In genomic region chr7:148563583-148564274, GRCh38 we compare ENCODE assay signal across 9 cellular contexts. TPM values are rescaled to one million over a fixed set of nuclear protein-coding genes. Genes with fewer than 3 reads are reported as not detected.
DNase-seq lines count a peak whose midpoint lies in the region; ATAC-seq lines count a peak whose summit lies in the region.
"Had no signal": no experiment of that assay in that cellular context is flagged by ENCODE, and none has a peak within 500 bp of the region (broad histone marks: within the 10 kb centered on the region; RNA-seq: fewer than 3 reads in every experiment).

No MANE protein-coding gene starts in this region.

- no peaks in the 10 kb centered on the region for H3K27me3 ChIP-seq in thymus (ENCODE audit: control insufficient read depth, insufficient read depth)

- H3K9me3 ChIP-seq in thymus (ENCODE audit: control insufficient read depth): no peaks in the 10 kb centered on the region

- no peaks in the 10 kb centered on the region for H3K36me3 Mint-ChIP-seq in activated naive CD4-positive, alpha-beta T cell treated with anti-CD3 and anti-CD28 coated beads for 36 hours (ENCODE audit: low read depth)
- H3K36me3 Mint-ChIP-seq in activated naive CD8-positive, alpha-beta T cell: peaks cover 6% of the 10 kb centered on the region

- intact Hi-C loops in activated naive CD4-positive, alpha-beta T cell treated with anti-CD3 and anti-CD28 coated beads for 36 hours (cut with micrococcal nuclease): loop anchor here (1.0 to 2.0 kb wide), 6 partner anchors 28 to 350 kb away; no protein-coding TSS in a partner anchor

- H3K9me3 Mint-ChIP-seq in activated naive CD4-positive, alpha-beta T cell treated with anti-CD3 and anti-CD28 coated beads for 36 hours: peaks cover 8% of the 10 kb centered on the region
- H3K9me3 Mint-ChIP-seq in activated naive CD8-positive, alpha-beta T cell (ENCODE audit: low read depth): no peaks in the 10 kb centered on the region

- peak overlapping the region; percentile 18 for H3K27ac ChIP-seq in thymus (ENCODE audit: low read depth)

- DNase-seq in activated naive CD4-positive, alpha-beta T cell treated with anti-CD3 and anti-CD28 coated beads for 36 hours: peak; percentile 53
- DNase-seq in activated naive CD4-positive, alpha-beta T cell treated with Interleukin-2 at 50 U/mL for 16 hours: no peak
- no peak for DNase-seq in activated gamma-delta T cell treated with Interleukin-2 at 50 U/mL for 16 hours
- no peak for DNase-seq in NCI-H2196 treated with DMSO at 0.1 percent for 48 hours (lab: John Stamatoyannopoulos, UW; ENCODE audit: unreplicated experiment)
- no peak for DNase-seq in NOMO-1 treated with dmso at 0.1 percent for 144 hours (lab: John Stamatoyannopoulos, UW; ENCODE audit: unreplicated experiment)
- DNase-seq: NCI-H146 had no signal

- no peaks in the 10 kb centered on the region for H3K4me1 ChIP-seq in thymus (ENCODE audit: control insufficient read depth, insufficient read depth, low read length)

- peaks cover 27% of the 10 kb centered on the region for H3K4me1 Mint-ChIP-seq in activated naive CD4-positive, alpha-beta T cell treated with anti-CD3 and anti-CD28 coated beads for 36 hours (ENCODE audit: low read depth)
- peaks cover 19% of the 10 kb centered on the region for H3K4me1 Mint-ChIP-seq in activated naive CD8-positive, alpha-beta T cell (ENCODE audit: low read depth)

- CTCF ChIA-PET in activated naive CD4-positive, alpha-beta T cell treated with anti-CD3 and anti-CD28 coated beads for 36 hours (lab: Charles Lee): interaction anchor here (1.0 to 3.8 kb wide), 2 partner anchors 12 to 442 kb away, joined by 3 to 25 read pairs; no protein-coding TSS in a partner anchor

- no peak overlapping the region for H3K4me3 ChIP-seq in thymus (ENCODE audit: low read length)

- H3K27ac Mint-ChIP-seq in activated naive CD4-positive, alpha-beta T cell treated with anti-CD3 and anti-CD28 coated beads for 36 hours: peak overlapping the region; percentile 89
- peak overlapping the region; percentile 56 for H3K27ac Mint-ChIP-seq in activated naive CD8-positive, alpha-beta T cell

- peaks cover 2% of the 10 kb centered on the region for H3K27me3 Mint-ChIP-seq in activated naive CD4-positive, alpha-beta T cell treated with anti-CD3 and anti-CD28 coated beads for 36 hours (ENCODE audit: low read depth)
- H3K27me3 Mint-ChIP-seq in activated naive CD8-positive, alpha-beta T cell: peaks cover 1% of the 10 kb centered on the region

- H3K4me3 Mint-ChIP-seq in activated naive CD4-positive, alpha-beta T cell treated with anti-CD3 and anti-CD28 coated beads for 36 hours: peak overlapping the region; percentile 20
- H3K4me3 Mint-ChIP-seq in activated naive CD8-positive, alpha-beta T cell: peak overlapping the region; percentile 48

- 82% methylated on average over 4 of the region's 4 CpGs for WGBS in thymus

- peak; percentile 37 for ATAC-seq in HG02759 (IDR thresholded peaks at IDR 0.05; ENCODE audit: unreplicated experiment)

- H3K36me3 ChIP-seq in thymus (ENCODE audit: control insufficient read depth, insufficient read depth): no peaks in the 10 kb centered on the region

RNA-seq across cellular contexts. Expression of gene C7orf33, which starts 26.8 kb away (rescaled TPM):
- not detected for total RNA-seq in activated naive CD4-positive, alpha-beta T cell treated with anti-CD3 and anti-CD28 coated beads for 36 hours
- polyA plus RNA-seq in thymus: not detected
